Comparison of ENCODE assay signal across 10 cellular contexts in genomic region chr4:54800831-54801530, GRCh38.
DNase-seq lines count a peak whose midpoint lies in the region; ATAC-seq and TF ChIP-seq lines count a peak whose summit lies in the region.
"Had no signal": no experiment of that assay in that cellular context is flagged by ENCODE, and none has a peak within 500 bp of the region (broad histone marks: within the 10 kb centered on the region; RNA-seq: fewer than 3 reads in every experiment).

No MANE protein-coding gene starts in this region.

- no peak overlapping the region for H3K56ac ChIP-seq in IMR-90 (ENCODE audit: extremely low read depth, insufficient read depth, low read length)

- H2AFZ ChIP-seq in IMR-90 (replicated peaks; ENCODE audit: low read length, poor library complexity) = peak overlapping the region; percentile 23

- 0 out of 2 replicates have a peak, but pooled peaks cover 2% of the 10 kb centered on the region for H3K4me1 ChIP-seq in IMR-90 (ENCODE audit: control insufficient read depth, insufficient read depth, low read length)
- H3K4me1 ChIP-seq: right lobe of liver had no signal

- TF ChIP-seq POLR2A in IMR-90 (IDR thresholded peaks at IDR 0.05; ENCODE audit: low read depth, low read length) = no peak

- peaks cover 3% of the 10 kb centered on the region; the same call in 1 of the 2 replicates for H3K9me1 ChIP-seq in IMR-90 (ENCODE audit: insufficient read depth, low read length)

- H2AK5ac ChIP-seq in IMR-90 (ENCODE audit: low read depth, low read length) = peak overlapping the region; percentile 28; the same call in 1 of the 2 replicates

- H4K5ac ChIP-seq in IMR-90 (ENCODE audit: low read depth, low read length) = no peak overlapping the region

- H3K23ac ChIP-seq in IMR-90 (ENCODE audit: low read depth, low read length) = no peak overlapping the region

- H3K4me3 ChIP-seq in IMR-90 (ENCODE audit: insufficient read depth, low read depth, low read length) = no peak overlapping the region
- H3K4me3 ChIP-seq: right lobe of liver had no signal

- no peaks in the 10 kb centered on the region for H3K79me1 ChIP-seq in IMR-90 (ENCODE audit: low read depth in 1 of 2, low read length in 2 of 2)

- no peak overlapping the region for H3K18ac ChIP-seq in IMR-90 (ENCODE audit: low read depth, low read length)

- in situ Hi-C loops in IMR-90 (cut with MboI; ENCODE audit: low sequenced_read_pairs) = loop anchor here (25.0 kb wide), 1 partner anchor 511 kb away; no protein-coding TSS in a partner anchor

- no peak overlapping the region for H2AK9ac ChIP-seq in IMR-90 (replicated peaks; ENCODE audit: low read depth, low read length, poor library complexity)

- no peak for TF ChIP-seq CTCF in IMR-90 (conservative IDR thresholded peaks at IDR 0.05; ENCODE audit: low read depth, low read length)

- intact Hi-C loops in IMR-90 (cut with micrococcal nuclease) = no loop called here

- CTCF ChIA-PET in IMR-90 (lab: Yijun Ruan, JAX) = interaction anchor here (0.7 kb wide), 1 partner anchor 11 kb away, joined by 3 read pairs; no protein-coding TSS in a partner anchor

- no peak overlapping the region for H2BK20ac ChIP-seq in IMR-90 (ENCODE audit: low read depth, low read length)

- H2BK120ac ChIP-seq in IMR-90 (ENCODE audit: low read depth, low read length) = no peak overlapping the region

- no peak overlapping the region for H2BK5ac ChIP-seq in IMR-90 (ENCODE audit: low read depth, low read length, poor library complexity, severe bottlenecking)

- H4K20me1 ChIP-seq in IMR-90 (ENCODE audit: insufficient read depth, low read length) = no peaks in the 10 kb centered on the region

- H3K4me2 ChIP-seq in IMR-90 (ENCODE audit: low read depth, low read length) = no peak overlapping the region

- no peak overlapping the region for H3K27ac ChIP-seq in IMR-90 (ENCODE audit: insufficient read depth, low read length)
- H3K27ac ChIP-seq: right lobe of liver had no signal

- ATAC-seq in GM21381 (IDR thresholded peaks at IDR 0.05; ENCODE audit: unreplicated experiment) (peak; percentile 88), IMR-90 (ENCODE audit: low read depth) (no peak)
- ATAC-seq: right lobe of liver had no signal

- no peak overlapping the region for H3K9ac ChIP-seq in IMR-90 (ENCODE audit: low read depth, low read length)

- DNase-seq in GF-D8 (lab: John Stamatoyannopoulos, UW) (peak; percentile 8), IMR-90 (no peak), dedifferentiated amniotic fluid mesenchymal stem cell (ENCODE audit: extremely low spot score) (peak; percentile 4), COR-L47 (lab: John Stamatoyannopoulos, UW) (no peak), NK-92 (lab: John Stamatoyannopoulos, UW; ENCODE audit: unreplicated experiment) (no peak), NCI-H345 (lab: John Stamatoyannopoulos, UW) (no peak)
- DNase-seq in stimulated activated CD8-positive, alpha-beta memory T cell treated with anti-CD3 and anti-CD28 coated beads, Interleukin-4, amount 100 ng/mL, for 48 hours = no peak
- DNase-seq: right lobe of liver, trophoblast cell had no signal

- BruUV-seq in IMR-90 (replicated peaks; lab: Mats Ljungman, UMichigan) = no TSS peak

- H4K8ac ChIP-seq in IMR-90 (ENCODE audit: low read depth in 2 of 2, low read length in 2 of 2) = no peak overlapping the region

- POLR2A ChIA-PET in IMR-90 (lab: Charles Lee; ENCODE audit: unreplicated experiment) = no interaction called here

- dilution Hi-C loops in IMR-90 (cut with HindIII; ENCODE audit: low sequenced_read_pairs, unreplicated experiment) = no loop called here

- no peaks in the 10 kb centered on the region; the same call in none of the 2 replicates for H3K27me3 ChIP-seq in IMR-90 (ENCODE audit: control insufficient read depth, insufficient read depth, low read length)
- H3K27me3 ChIP-seq: right lobe of liver had no signal

- TF ChIP-seq RAD21 in IMR-90 (IDR thresholded peaks at IDR 0.05; ENCODE audit: low read length) = no peak

- H4K91ac ChIP-seq in IMR-90 (ENCODE audit: insufficient read depth, low read depth, low read length) = no peak overlapping the region

- WGBS in IMR-90 (ENCODE audit: extremely low coverage in 2 of 2, insufficient read length in 1 of 2), 2 experiments = 80% methylated on average over 1 of the region's 4 CpGs; no CpG with 5 or more reads in 1 of the 2 experiments

- H3K36me3 ChIP-seq in IMR-90 (ENCODE audit: control insufficient read depth, insufficient read depth, low read length) = no peaks in the 10 kb centered on the region
- H3K36me3 ChIP-seq: right lobe of liver had no signal

- no peak overlapping the region for H3K4ac ChIP-seq in IMR-90 (ENCODE audit: low read depth, low read length)

- no peak overlapping the region; the same call in 2 of the 3 replicates for H2BK15ac ChIP-seq in IMR-90 (ENCODE audit: low read depth, low read length)

- no peaks in the 10 kb centered on the region for H3K9me3 ChIP-seq in IMR-90 (ENCODE audit: control insufficient read depth, insufficient read depth, low read length)
- H3K9me3 ChIP-seq: right lobe of liver had no signal

- no peak overlapping the region; the same call in 1 of the 2 replicates for H3K14ac ChIP-seq in IMR-90 (replicated peaks; ENCODE audit: low read depth, low read length)

TF ChIP-seq in IMR-90, 13 proteins besides CTCF, POLR2A, EP300 and RAD21:
- TF ChIP-seq BHLHE40 (IDR thresholded peaks at IDR 0.05; ENCODE audit: low read depth, low read length) = no peak
- no peak for TF ChIP-seq FOS (IDR thresholded peaks at IDR 0.05; ENCODE audit: low read depth, low read length)
- no peak for TF ChIP-seq NFE2L2 (IDR thresholded peaks at IDR 0.05; ENCODE audit: low read depth, low read length)
- TF ChIP-seq RCOR1 (IDR thresholded peaks at IDR 0.05; ENCODE audit: insufficient replicate concordance, low read length) = no peak
- TF ChIP-seq, protein P1, sequence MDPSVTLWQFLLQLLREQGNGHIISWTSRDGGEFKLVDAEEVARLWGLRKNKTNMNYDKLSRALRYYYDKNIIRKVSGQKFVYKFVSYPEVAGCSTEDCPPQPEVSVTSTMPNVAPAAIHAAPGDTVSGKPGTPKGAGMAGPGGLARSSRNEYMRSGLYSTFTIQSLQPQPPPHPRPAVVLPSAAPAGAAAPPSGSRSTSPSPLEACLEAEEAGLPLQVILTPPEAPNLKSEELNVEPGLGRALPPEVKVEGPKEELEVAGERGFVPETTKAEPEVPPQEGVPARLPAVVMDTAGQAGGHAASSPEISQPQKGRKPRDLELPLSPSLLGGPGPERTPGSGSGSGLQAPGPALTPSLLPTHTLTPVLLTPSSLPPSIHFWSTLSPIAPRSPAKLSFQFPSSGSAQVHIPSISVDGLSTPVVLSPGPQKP (IDR thresholded peaks at IDR 0.05; ENCODE audit: borderline replicate concordance, low read depth, low read length) = no peak
- no peak for TF ChIP-seq MAZ (IDR thresholded peaks at IDR 0.05; ENCODE audit: borderline replicate concordance, low read depth, low read length)
- no peak for TF ChIP-seq RFX5 (IDR thresholded peaks at IDR 0.05; ENCODE audit: low read depth, low read length)
- no peak for TF ChIP-seq USF2 (IDR thresholded peaks at IDR 0.05; ENCODE audit: low read depth, low read length)
- no peak for TF ChIP-seq SMC3 (IDR thresholded peaks at IDR 0.05; ENCODE audit: low read depth, low read length)
- TF ChIP-seq CEBPB (IDR thresholded peaks at IDR 0.05; ENCODE audit: low read depth, low read length) = no peak
- TF ChIP-seq MAFK (IDR thresholded peaks at IDR 0.05; ENCODE audit: low read depth, low read length) = no peak

Comparison
In these comparisons a context has a peak if more than half of its experiments do, and no peak if none do; other contexts are left out.
1. DNase-seq: peak in GF-D8 (single experiment) and dedifferentiated amniotic fluid mesenchymal stem cell (single experiment); none in IMR-90 (single experiment), COR-L47 (single experiment), stimulated activated CD8-positive, alpha-beta memory T cell treated with anti-CD3 and anti-CD28 coated beads, Interleukin-4, amount 100 ng/mL, for 48 hours (single experiment), NK-92 (single experiment) and NCI-H345 (single experiment).